In genomic region chr9:29213374-29214161, GRCh38 we compare ENCODE assay signal across 9 cellular contexts. TPM values are rescaled to one million over a fixed set of nuclear protein-coding genes. Genes with fewer than 3 reads are reported as not detected.
DNase-seq lines count a peak whose midpoint lies in the region; ATAC-seq and TF ChIP-seq lines count a peak whose summit lies in the region.
"Had no signal": no experiment of that assay in that cellular context is flagged by ENCODE, and none has a peak within 500 bp of the region (broad histone marks: within the 10 kb centered on the region; RNA-seq: fewer than 3 reads in every experiment).

TSS of gene LINGO2 (minus strand) at chr9:29213601.

- H3K36me3 Mint-ChIP-seq in glutamatergic neuron (ENCODE audit: unreplicated experiment): no peaks in the 10 kb centered on the region
- H3K36me3 Mint-ChIP-seq: CD4-positive, CD25-positive, alpha-beta regulatory T cell had no signal

- TF ChIP-seq CTCF in glutamatergic neuron (IDR thresholded peaks at IDR 0.05; ENCODE audit: partially characterized antibody, unreplicated experiment): no peak
- no peak for TF ChIP-seq CTCF in prostate gland (IDR thresholded peaks at IDR 0.05)

- no peaks in the 10 kb centered on the region for H3K9me3 ChIP-seq in prostate gland

- in situ Hi-C loops in ACHN (cut with HindIII; ENCODE audit: low pct_ligation_motif_present, low pct_unique_long_range_greater_than_20kb, low sequenced_read_pairs): no loop called here

- H3K4me1 ChIP-seq in prostate gland (replicated peaks): no peaks in the 10 kb centered on the region

- peak within 1 kb of the TSS; percentile 48 for H3K27ac Mint-ChIP-seq in glutamatergic neuron (ENCODE audit: unreplicated experiment)
- H3K27ac Mint-ChIP-seq: CD4-positive, CD25-positive, alpha-beta regulatory T cell had no signal

- H3K27me3 ChIP-seq in prostate gland (replicated peaks; ENCODE audit: insufficient read depth): peaks cover 10% of the 10 kb centered on the region

- H3K9me3 Mint-ChIP-seq in glutamatergic neuron (ENCODE audit: unreplicated experiment): peaks cover 11% of the 10 kb centered on the region

- peaks cover 16% of the 10 kb centered on the region for H3K27me3 Mint-ChIP-seq in glutamatergic neuron (ENCODE audit: unreplicated experiment)

- ATAC-seq in HG03045 (IDR thresholded peaks at IDR 0.05; ENCODE audit: unreplicated experiment): no peak

- peak within 1 kb of the TSS; percentile 7 to 18 for H3K4me3 ChIP-seq in prostate gland

- TF ChIP-seq POLR2A in prostate gland (IDR thresholded peaks at IDR 0.05): no peak

- peaks cover 8% of the 10 kb centered on the region for H3K4me1 Mint-ChIP-seq in glutamatergic neuron (ENCODE audit: low read depth, unreplicated experiment)

- H3K36me3 ChIP-seq in prostate gland: no peaks in the 10 kb centered on the region

- peak; percentile 17 for DNase-seq in NK-92 treated with Interleukin-12 subunit alpha and Interleukin-12 subunit beta, amount 100 ng/mL, for 24 hours (lab: John Stamatoyannopoulos, UW)
- DNase-seq in NK-92 (lab: John Stamatoyannopoulos, UW; ENCODE audit: unreplicated experiment): no peak
- DNase-seq in SK-N-DZ (ENCODE audit: low spot score): peak; percentile 57
- peak; percentile 65 for DNase-seq in glutamatergic neuron
- DNase-seq in prostate gland (ENCODE audit: low spot score): no peak
- DNase-seq in putamen (ENCODE audit: low spot score): no peak
- DNase-seq in ACHN: no peak
- DNase-seq: CD4-positive, CD25-positive, alpha-beta regulatory T cell had no signal

- WGBS in prostate gland: under 1% methylated on average over 48 of the region's 59 CpGs

- peak within 1 kb of the TSS; percentile 96 for H3K4me3 Mint-ChIP-seq in glutamatergic neuron (ENCODE audit: unreplicated experiment)

- no peak within 1 kb of the TSS for H3K27ac ChIP-seq in prostate gland

- intact Hi-C loops in prostate gland (cut with DNase I): no loop called here

RNA-seq across cellular contexts. Expression of gene LINGO2, which starts in this region (rescaled TPM):
- 2.0 and 2.7 TPM in 2 replicates for polyA plus RNA-seq in SK-N-DZ (2014; cell fraction: cytosol; rRNA removed)
- 4.8 and 4.9 TPM in 2 replicates for polyA plus RNA-seq in SK-N-DZ (2014; cell fraction: nucleus; rRNA removed)
- total RNA-seq in glutamatergic neuron (ENCODE audit: unreplicated experiment) (3.6 TPM), prostate gland (under 1 TPM in 1 of 2 donors, not detected in 1; 0.85 TPM)
- total RNA-seq: CD4-positive, CD25-positive, alpha-beta regulatory T cell had no signal
- polyA plus RNA-seq: CD4-positive, CD25-positive, alpha-beta regulatory T cell had no signal

Comparison
In these comparisons a context has a peak if more than half of its experiments do, and no peak if none do; other contexts are left out.
1. DNase-seq: peak in NK-92 treated with Interleukin-12 subunit alpha and Interleukin-12 subunit beta, amount 100 ng/mL, for 24 hours (single experiment), SK-N-DZ (single experiment) and glutamatergic neuron (single experiment); none in NK-92 (single experiment), prostate gland (single experiment), putamen (single experiment) and ACHN (single experiment).